Comparison of ENCODE assay signal across 14 cellular contexts in the genomic region with DNA sequence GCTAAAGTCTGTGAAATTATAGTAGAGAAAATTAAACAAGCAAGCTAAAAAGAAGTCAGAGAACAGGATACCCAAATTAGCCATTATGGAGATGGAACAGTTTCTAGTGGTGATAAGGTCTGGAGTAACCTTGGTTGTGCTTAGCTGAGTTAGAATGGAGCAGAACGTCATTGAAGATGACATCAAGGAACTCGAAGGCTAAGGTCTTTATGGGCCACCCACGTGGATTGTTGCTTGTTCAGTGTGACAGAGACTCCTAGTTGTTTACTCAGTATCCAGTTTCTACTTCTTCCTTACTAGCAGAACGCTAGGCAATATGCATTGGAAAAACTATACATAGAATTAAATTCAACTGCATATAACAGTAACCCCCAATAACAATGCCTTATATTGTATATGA. TPM values are rescaled to one million over a fixed set of nuclear protein-coding genes. Genes with fewer than 3 reads are reported as not detected.
DNase-seq lines count a peak whose midpoint lies in the region; ATAC-seq and TF ChIP-seq lines count a peak whose summit lies in the region.
"Had no signal": no experiment of that assay in that cellular context is flagged by ENCODE, and none has a peak within 500 bp of the region (broad histone marks: within the 10 kb centered on the region; RNA-seq: fewer than 3 reads in every experiment).

No MANE protein-coding gene starts in this region.

- no peak for ATAC-seq in HG02840 (IDR thresholded peaks at IDR 0.05; ENCODE audit: low FRiP score, unreplicated experiment)

- H3K36me3 ChIP-seq in SJSA1 (no peaks in the 10 kb centered on the region), neural cell (ENCODE audit: insufficient read depth, low read length) (no peaks in the 10 kb centered on the region)
- H3K36me3 ChIP-seq: BLaER1 had no signal

- TF ChIP-seq CTCF in LNCaP clone FGC (IDR thresholded peaks at IDR 0.05; ENCODE audit: control insufficient read depth, extremely low read depth, insufficient read depth) (no peak), neural cell (IDR thresholded peaks at IDR 0.05; ENCODE audit: poor library complexity, severe bottlenecking) (no peak)

- no peak overlapping the region for H3K9ac ChIP-seq in neural cell (ENCODE audit: low read length)
- H3K9ac ChIP-seq: BLaER1 had no signal

- TF ChIP-seq RAD21 in neural cell (conservative IDR thresholded peaks at IDR 0.05): no peak

- H3K4me1 ChIP-seq in SJSA1 (replicated peaks): peaks cover 38% of the 10 kb centered on the region
- H3K4me1 ChIP-seq: Caco-2 had no signal

- H3K9me3 ChIP-seq in SJSA1 (replicated peaks) (no peaks in the 10 kb centered on the region), neural cell (ENCODE audit: low read length) (no peaks in the 10 kb centered on the region)
- H3K9me3 ChIP-seq: Caco-2 had no signal

- H3K4me3 ChIP-seq in LNCaP clone FGC (ENCODE audit: low read depth, low read length): no peak overlapping the region
- no peak overlapping the region for H3K4me3 ChIP-seq in SJSA1
- no peak overlapping the region for H3K4me3 ChIP-seq in neural cell (ENCODE audit: low read length)
- H3K4me3 ChIP-seq: BLaER1 had no signal

- H4K20me1 ChIP-seq in neural cell (ENCODE audit: insufficient read depth): no peaks in the 10 kb centered on the region
- H4K20me1 ChIP-seq: BLaER1 had no signal

- H3K27ac ChIP-seq in SJSA1 (no peak overlapping the region), neural cell (ENCODE audit: low read length) (peak overlapping the region; percentile 61)
- H3K27ac ChIP-seq: 22Rv1, BLaER1 had no signal

- no peak for TF ChIP-seq EP300 in neural cell (conservative IDR thresholded peaks at IDR 0.05; ENCODE audit: poor library complexity, severe bottlenecking)

- H3K79me2 ChIP-seq in neural cell (replicated peaks; ENCODE audit: insufficient read depth, low read length): peaks cover 4% of the 10 kb centered on the region

- H3K27me3 ChIP-seq in SJSA1 (replicated peaks) (no peaks in the 10 kb centered on the region), neural cell (ENCODE audit: insufficient read depth, low read depth, low read length) (no peaks in the 10 kb centered on the region)
- H3K27me3 ChIP-seq: BLaER1 had no signal

- DNase-seq in NCI-H2029 treated with DMSO at 0.1 percent for 48 hours (lab: John Stamatoyannopoulos, UW) (peak; percentile 1), NCI-H2029 (lab: John Stamatoyannopoulos, UW) (no peak), LNCaP clone FGC (ENCODE audit: low read depth) (peak; percentile 77), SJSA1 (ENCODE audit: low read depth in 1 of 2, low spot score in 2 of 2) (peak; percentile 56 to 81), activated gamma-delta T cell treated with Interleukin-2 at 50 U/mL for 16 hours (no peak), SW 1271 (lab: John Stamatoyannopoulos, UW) (no peak)
- DNase-seq: AML-193; Caco-2; CD8-positive, alpha-beta memory T cell; H7 had no signal

- no peak overlapping the region for H3K4me2 ChIP-seq in neural cell (ENCODE audit: low read length)
- H3K4me2 ChIP-seq: BLaER1 had no signal

- no peaks in the 10 kb centered on the region for H3K9me2 ChIP-seq in neural cell (ENCODE audit: insufficient read depth, low read length)

- no peak overlapping the region for H2AFZ ChIP-seq in neural cell (ENCODE audit: low read depth, low read length)

- H3F3A ChIP-seq in neural cell (ENCODE audit: insufficient read depth, low read length, poor library complexity, severe bottlenecking): no peaks in the 10 kb centered on the region

TF ChIP-seq in neural cell, 6 proteins besides CTCF, POLR2A, EP300 and RAD21:
- no peak for TF ChIP-seq EZH2 (IDR thresholded peaks at IDR 0.05; ENCODE audit: borderline replicate concordance, insufficient read depth, low read length, poor library complexity, severe bottlenecking)
- no peak for TF ChIP-seq MXI1 (conservative IDR thresholded peaks at IDR 0.05; ENCODE audit: poor library complexity, severe bottlenecking)
- no peak for TF ChIP-seq REST (IDR thresholded peaks at IDR 0.05; ENCODE audit: borderline replicate concordance)
- TF ChIP-seq TAF1 (IDR thresholded peaks at IDR 0.05; ENCODE audit: low read depth): no peak
- no peak for TF ChIP-seq POLR2AphosphoS5 (IDR thresholded peaks at IDR 0.05)
- TF ChIP-seq SMC3 (conservative IDR thresholded peaks at IDR 0.05; ENCODE audit: poor library complexity): no peak

RNA-seq across cellular contexts. Expression of gene AHCYL2, which starts 39.7 kb away (rescaled TPM):
- total RNA-seq in SJSA1 (2014; rRNA removed; shearing (Covaris generic)): 6.6 and 10.3 TPM in 2 replicates
- polyA plus RNA-seq in neural cell: 38.8 and 39.9 TPM in 2 replicates
- 51.9 and 64.6 TPM in 2 replicates for polyA minus RNA-seq in neural cell

Comparison
In these comparisons a context has a peak if more than half of its experiments do, and no peak if none do; other contexts are left out.
1. DNase-seq: peak in NCI-H2029 treated with DMSO at 0.1 percent for 48 hours (single experiment), LNCaP clone FGC (single experiment) and SJSA1 (2 of 2); none in NCI-H2029 (single experiment), activated gamma-delta T cell treated with Interleukin-2 at 50 U/mL for 16 hours (single experiment) and SW 1271 (0 of 2).